ENCODE assay signal across 8 cellular contexts in genomic region chr19:42295831-42296525, GRCh38. TPM values are rescaled to one million over a fixed set of nuclear protein-coding genes. Genes with fewer than 3 reads are reported as not detected.
DNase-seq lines count a peak whose midpoint lies in the region; ATAC-seq and TF ChIP-seq lines count a peak whose summit lies in the region.

No MANE protein-coding gene starts in this region.

- no peak overlapping the region for H4K5ac ChIP-seq in IMR-90 (ENCODE audit: low read depth, low read length)

- H3K4me3 Mint-ChIP-seq in activated T-helper 17 cell treated with anti-CD3 and anti-CD28 coated beads, Interleukin-2, amount 50 U/mL, for 72 hours = no peak overlapping the region

- 0 out of 2 replicates have a peak, but pooled peaks cover 3% of the 10 kb centered on the region for H3K9me1 ChIP-seq in IMR-90 (ENCODE audit: insufficient read depth, low read length)

- no peak overlapping the region for H3K27ac Mint-ChIP-seq in activated T-helper 17 cell treated with anti-CD3 and anti-CD28 coated beads, Interleukin-2, amount 50 U/mL, for 72 hours

- peaks cover 3 to 10% of the 10 kb centered on the region in 2 experiments; a peak in 3 of 4 replicates for H3K79me1 ChIP-seq in IMR-90 (ENCODE audit: low read depth in 1 of 2, low read length in 2 of 2)

- H3K9me3 ChIP-seq in IMR-90 (ENCODE audit: control insufficient read depth, insufficient read depth, low read length) (no peaks in the 10 kb centered on the region), parathyroid adenoma (ENCODE audit: control insufficient read depth, low read length) (no peaks in the 10 kb centered on the region), upper lobe of right lung (no peaks in the 10 kb centered on the region)

- peak; percentile 98 for TF ChIP-seq CTCF in GM12875 (IDR thresholded peaks at IDR 0.05; ENCODE audit: borderline replicate concordance, insufficient read depth, low read depth, low read length)
- peak; percentile 80 for TF ChIP-seq CTCF in IMR-90 (conservative IDR thresholded peaks at IDR 0.05; ENCODE audit: low read depth, low read length)
- peak; percentile 96 for TF ChIP-seq CTCF in foreskin fibroblast (IDR thresholded peaks at IDR 0.05; ENCODE audit: low read depth, low read length)
- TF ChIP-seq CTCF in parathyroid adenoma (IDR thresholded peaks at IDR 0.05) = peak; percentile 97
- TF ChIP-seq CTCF in upper lobe of right lung (IDR thresholded peaks at IDR 0.05) = peak; percentile 97

- no peak overlapping the region for H3K14ac ChIP-seq in IMR-90 (replicated peaks; ENCODE audit: low read depth, low read length)

- no peak overlapping the region for H2BK120ac ChIP-seq in IMR-90 (ENCODE audit: low read depth, low read length)

- H2BK20ac ChIP-seq in IMR-90 (ENCODE audit: low read depth, low read length) = no peak overlapping the region

- no peak overlapping the region for H2BK5ac ChIP-seq in IMR-90 (ENCODE audit: low read depth, low read length, poor library complexity, severe bottlenecking)

- H4K8ac ChIP-seq in IMR-90 (ENCODE audit: low read depth in 2 of 2, low read length in 2 of 2) = no peak overlapping the region

- H3K4ac ChIP-seq in IMR-90 (ENCODE audit: low read depth, low read length) = no peak overlapping the region

- H3K36me3 ChIP-seq in IMR-90 (ENCODE audit: control insufficient read depth, insufficient read depth, low read length) (peaks cover 49% of the 10 kb centered on the region), parathyroid adenoma (ENCODE audit: control insufficient read depth, insufficient read depth, low read length) (no peaks in the 10 kb centered on the region), upper lobe of right lung (peaks cover 39% of the 10 kb centered on the region)

- H2AFZ ChIP-seq in IMR-90 (replicated peaks; ENCODE audit: low read length, poor library complexity) = peak overlapping the region; percentile 3
- no peak overlapping the region for H2AFZ ChIP-seq in parathyroid adenoma

- no peak overlapping the region for H3K4me2 ChIP-seq in IMR-90 (ENCODE audit: low read depth, low read length)
- H3K4me2 ChIP-seq in parathyroid adenoma (ENCODE audit: low read length) = no peak overlapping the region

- H3K9me3 Mint-ChIP-seq in activated T-helper 17 cell treated with anti-CD3 and anti-CD28 coated beads, Interleukin-2, amount 50 U/mL, for 72 hours = no peaks in the 10 kb centered on the region

- H3K27ac ChIP-seq in IMR-90 (ENCODE audit: insufficient read depth, low read length) (no peak overlapping the region), parathyroid adenoma (no peak overlapping the region), upper lobe of right lung (no peak overlapping the region)

- H3K79me2 ChIP-seq in parathyroid adenoma = no peaks in the 10 kb centered on the region

- 100% methylated on average over 4 of the region's 6 CpGs; no CpG with 5 or more reads in 1 of the 2 experiments for WGBS in IMR-90 (ENCODE audit: extremely low coverage in 2 of 2, insufficient read length in 1 of 2), 2 experiments

- no peak overlapping the region for H3K18ac ChIP-seq in IMR-90 (ENCODE audit: low read depth, low read length)

- no peak overlapping the region for H4K91ac ChIP-seq in IMR-90 (ENCODE audit: insufficient read depth, low read depth, low read length)

- peaks cover 10% of the 10 kb centered on the region for H4K20me1 ChIP-seq in IMR-90 (ENCODE audit: insufficient read depth, low read length)

- DNase-seq in IMR-90 = peak; percentile 41
- DNase-seq in RPMI7951 (ENCODE audit: low read depth) = peak; percentile 59
- peak; percentile 32 to 80 for DNase-seq in foreskin fibroblast
- DNase-seq in upper lobe of right lung = peak; percentile 91

- in situ Hi-C loops in IMR-90 (cut with MboI; ENCODE audit: low sequenced_read_pairs) = no loop called here

- peaks cover 7% of the 10 kb centered on the region for H3K4me1 Mint-ChIP-seq in activated T-helper 17 cell treated with anti-CD3 and anti-CD28 coated beads, Interleukin-2, amount 50 U/mL, for 72 hours

- H3K23ac ChIP-seq in IMR-90 (ENCODE audit: low read depth, low read length) = no peak overlapping the region

- H3K27me3 Mint-ChIP-seq in activated T-helper 17 cell treated with anti-CD3 and anti-CD28 coated beads, Interleukin-2, amount 50 U/mL, for 72 hours = no peaks in the 10 kb centered on the region

- no peak overlapping the region for H3K9ac ChIP-seq in IMR-90 (ENCODE audit: low read depth, low read length)
- H3K9ac ChIP-seq in parathyroid adenoma = no peak overlapping the region

- H3K56ac ChIP-seq in IMR-90 (ENCODE audit: extremely low read depth, insufficient read depth, low read length) = no peak overlapping the region

- ATAC-seq in IMR-90 (ENCODE audit: low read depth) (peak; percentile 96), upper lobe of right lung (peak; percentile 90), HG02884 (IDR thresholded peaks at IDR 0.05; ENCODE audit: unreplicated experiment) (no peak)
- peak; percentile 81 for ATAC-seq in activated T-helper 17 cell treated with anti-CD3 and anti-CD28 coated beads, Interleukin-2, amount 50 U/mL, for 72 hours (replicated peaks)

- H3K27me3 ChIP-seq in IMR-90 (ENCODE audit: control insufficient read depth, insufficient read depth, low read length) (no peaks in the 10 kb centered on the region), parathyroid adenoma (ENCODE audit: control insufficient read depth, insufficient read depth, low read length) (no peaks in the 10 kb centered on the region), upper lobe of right lung (no peaks in the 10 kb centered on the region)

- no peak overlapping the region for H2BK15ac ChIP-seq in IMR-90 (ENCODE audit: low read depth, low read length)

- 0 out of 2 replicates have a peak overlapping the region, but pooled peaks have one; percentile 83 for H2AK5ac ChIP-seq in IMR-90 (ENCODE audit: low read depth, low read length)

- no TSS peak for BruUV-seq in IMR-90 (replicated peaks; lab: Mats Ljungman, UMichigan)

- dilution Hi-C loops in IMR-90 (cut with HindIII; ENCODE audit: low sequenced_read_pairs, unreplicated experiment) = no loop called here

- TF ChIP-seq RAD21 in IMR-90 (IDR thresholded peaks at IDR 0.05; ENCODE audit: low read length) = peak; percentile 75

- H3K4me1 ChIP-seq in IMR-90 (ENCODE audit: control insufficient read depth, insufficient read depth, low read length) (no peaks in the 10 kb centered on the region), parathyroid adenoma (no peaks in the 10 kb centered on the region), upper lobe of right lung (no peaks in the 10 kb centered on the region)

- peak overlapping the region; percentile 66 for H2AK9ac ChIP-seq in IMR-90 (replicated peaks; ENCODE audit: low read depth, low read length, poor library complexity)

- no peak overlapping the region for H3K4me3 ChIP-seq in GM12875 (ENCODE audit: low read depth, low read length)
- no peak overlapping the region for H3K4me3 ChIP-seq in IMR-90 (ENCODE audit: insufficient read depth, low read depth, low read length)
- H3K4me3 ChIP-seq in foreskin fibroblast (ENCODE audit: low read depth in 1 of 2, low read length in 2 of 2) = no peak overlapping the region
- H3K4me3 ChIP-seq in parathyroid adenoma (ENCODE audit: low read depth, low read length) = no peak overlapping the region
- H3K4me3 ChIP-seq in upper lobe of right lung = no peak overlapping the region

- no peak for TF ChIP-seq POLR2A in IMR-90 (IDR thresholded peaks at IDR 0.05; ENCODE audit: low read depth, low read length)

- CTCF ChIA-PET in IMR-90 (lab: Yijun Ruan, JAX) = interaction anchor here (0.6 to 1.1 kb wide), 5 partner anchors 16 to 460 kb away, joined by 3 to 5 read pairs (median 3); partner anchors contain the start of gene POU2F2

- intact Hi-C loops in IMR-90 (cut with micrococcal nuclease) = loop anchor here (1.0 to 5.0 kb wide), 2 partner anchors 50 to 164 kb away; partner anchors contain the start of gene POU2F2
- intact Hi-C loops in upper lobe of right lung (cut with DNase I) = no loop called here

- H3K36me3 Mint-ChIP-seq in activated T-helper 17 cell treated with anti-CD3 and anti-CD28 coated beads, Interleukin-2, amount 50 U/mL, for 72 hours (ENCODE audit: low read depth) = peaks cover 47% of the 10 kb centered on the region

- POLR2A ChIA-PET in IMR-90 (lab: Charles Lee; ENCODE audit: unreplicated experiment) = interaction anchor here (0.9 kb wide), 1 partner anchor 50 kb away, joined by 3 read pairs; no protein-coding TSS in a partner anchor

RNA-seq across cellular contexts. Expression of gene PRR19, which starts 6.0 kb away (rescaled TPM):
- 0.28 and 0.36 TPM in 2 replicates for total RNA-seq in IMR-90 (2012; rRNA removed)
- polyA plus RNA-seq in IMR-90 (2012; rRNA removed) = 1.6 and 1.8 TPM in 2 replicates
- 0.79 and 1.7 TPM in 2 replicates for polyA plus RNA-seq in IMR-90 (2012; cell fraction: cytosol; rRNA removed)
- 0.60 and 1.5 TPM in 2 replicates for polyA plus RNA-seq in IMR-90 (2012; cell fraction: nucleus; rRNA removed; ENCODE audit: low replicate concordance)
- 1.8 and 2.9 TPM in 2 replicates for total RNA-seq in RPMI7951 (2014; rRNA removed; shearing (Covaris generic))
- 1 to 10 TPM; 1.3 to 1.4 TPM for total RNA-seq in activated T-helper 17 cell treated with anti-CD3 and anti-CD28 coated beads, Interleukin-2, amount 50 U/mL, for 72 hours
- total RNA-seq in upper lobe of right lung = 0.52 TPM

RNA-seq across cellular contexts. Expression of gene PAFAH1B3, which starts 6.4 kb away (rescaled TPM):
- total RNA-seq in IMR-90 (2012; rRNA removed) = 71.2 and 76.4 TPM in 2 replicates
- 64.3 and 69.7 TPM in 2 replicates for polyA plus RNA-seq in IMR-90 (2012; rRNA removed)
- polyA plus RNA-seq in IMR-90 (2012; cell fraction: cytosol; rRNA removed) = 92.1 and 108 TPM in 2 replicates
- 40.0 and 79.4 TPM in 2 replicates for polyA plus RNA-seq in IMR-90 (2012; cell fraction: nucleus; rRNA removed; ENCODE audit: low replicate concordance)
- total RNA-seq in RPMI7951 (2014; rRNA removed; shearing (Covaris generic)) = 108 and 147 TPM in 2 replicates
- total RNA-seq in activated T-helper 17 cell treated with anti-CD3 and anti-CD28 coated beads, Interleukin-2, amount 50 U/mL, for 72 hours = 10 to 100 TPM; 42.0 to 60.2 TPM
- 13.2 TPM for total RNA-seq in upper lobe of right lung

RNA-seq across cellular contexts. Expression of gene TMEM145, which starts 17.1 kb away (rescaled TPM):
- under 0.01 and 2.5 TPM in 2 replicates for total RNA-seq in IMR-90 (2012; rRNA removed)
- polyA plus RNA-seq in IMR-90 (2012; rRNA removed) = 0.09 and 0.41 TPM in 2 replicates
- 0.10 and 0.20 TPM in 2 replicates for polyA plus RNA-seq in IMR-90 (2012; cell fraction: cytosol; rRNA removed)
- polyA plus RNA-seq in IMR-90 (2012; cell fraction: nucleus; rRNA removed; ENCODE audit: low replicate concordance) = 1.5 and 2.9 TPM in 2 replicates
- total RNA-seq in RPMI7951 (2014; rRNA removed; shearing (Covaris generic)) = 0.68 and 1.2 TPM in 2 replicates
- 1 to 10 TPM in 1 of 2 donors, under 1 TPM in 1; 0.50 to 1.6 TPM for total RNA-seq in activated T-helper 17 cell treated with anti-CD3 and anti-CD28 coated beads, Interleukin-2, amount 50 U/mL, for 72 hours
- total RNA-seq in upper lobe of right lung = 0.35 TPM

RNA-seq across cellular contexts. Expression of gene CIC, which starts 26.9 kb away (rescaled TPM):
- total RNA-seq in IMR-90 (2012; rRNA removed) (1.8 and 2.5 TPM in 2 replicates), upper lobe of right lung (76.7 TPM)
- 23.2 and 27.3 TPM in 2 replicates for polyA plus RNA-seq in IMR-90 (2012; rRNA removed)
- polyA plus RNA-seq in IMR-90 (2012; cell fraction: cytosol; rRNA removed) = 20.0 and 22.5 TPM in 2 replicates
- 50.1 and 139 TPM in 2 replicates for polyA plus RNA-seq in IMR-90 (2012; cell fraction: nucleus; rRNA removed; ENCODE audit: low replicate concordance)
- total RNA-seq in RPMI7951 (2014; rRNA removed; shearing (Covaris generic)) = 12.9 and 14.6 TPM in 2 replicates
- 100 to 1,000 TPM in 1 of 2 donors, 10 to 100 TPM in 1; 85.4 to 165 TPM for total RNA-seq in activated T-helper 17 cell treated with anti-CD3 and anti-CD28 coated beads, Interleukin-2, amount 50 U/mL, for 72 hours

RNA-seq across cellular contexts. Expression of gene MEGF8, which starts 29.5 kb away (rescaled TPM):
- total RNA-seq in IMR-90 (2012; rRNA removed) (2.3 and 2.5 TPM in 2 replicates), upper lobe of right lung (18.4 TPM)
- polyA plus RNA-seq in IMR-90 (2012; rRNA removed) = 12.5 and 13.7 TPM in 2 replicates
- 7.6 and 17.1 TPM in 2 replicates for polyA plus RNA-seq in IMR-90 (2012; cell fraction: cytosol; rRNA removed)
- 17.5 and 26.7 TPM in 2 replicates for polyA plus RNA-seq in IMR-90 (2012; cell fraction: nucleus; rRNA removed; ENCODE audit: low replicate concordance)
- 9.4 and 12.9 TPM in 2 replicates for total RNA-seq in RPMI7951 (2014; rRNA removed; shearing (Covaris generic))
- 1 to 10 TPM; 3.0 to 3.1 TPM for total RNA-seq in activated T-helper 17 cell treated with anti-CD3 and anti-CD28 coated beads, Interleukin-2, amount 50 U/mL, for 72 hours

Comparison
In these comparisons a context has a peak if more than half of its experiments do, and no peak if none do; other contexts are left out.
1. DNase-seq: peak in every context shown above with its lines; median percentile 91 in upper lobe of right lung; 59 in RPMI7951; 56 in foreskin fibroblast; 41 in IMR-90.